1 cellular context compared by ENCODE assay signal in genomic region chr10:75104842-75105241, GRCh38.
TF ChIP-seq lines count a peak whose summit lies in the region.

No MANE protein-coding gene starts in this region.

TF ChIP-seq in IMR-90, 13 proteins besides CTCF, POLR2A, EP300 and RAD21:
- TF ChIP-seq MAZ (IDR thresholded peaks at IDR 0.05; ENCODE audit: borderline replicate concordance, low read depth, low read length) = no peak
